18 cellular contexts compared by ENCODE assay signal in the genomic region with DNA sequence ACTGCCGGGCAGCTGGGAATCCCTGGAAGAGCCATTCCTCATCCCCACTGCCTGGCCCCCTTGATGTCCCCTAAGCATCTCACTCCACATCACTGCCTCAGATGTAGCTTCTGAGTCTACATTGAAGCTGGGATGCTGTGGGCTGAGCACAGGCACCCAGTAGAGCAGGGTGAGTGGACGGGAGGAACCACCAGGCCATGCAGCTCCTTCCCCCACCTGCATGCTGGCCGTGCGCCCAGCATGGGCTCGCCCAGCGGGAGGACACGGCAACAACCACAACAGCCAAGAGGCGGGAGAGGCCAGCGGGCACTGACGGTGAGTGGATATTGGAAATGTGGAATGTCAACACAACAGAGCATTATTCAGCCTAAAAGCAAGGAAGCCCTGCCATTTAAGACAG.
DNase-seq lines count a peak whose midpoint lies in the region; TF ChIP-seq lines count a peak whose summit lies in the region.
"Had no signal": no experiment of that assay in that cellular context is flagged by ENCODE, and none has a peak within 500 bp of the region (broad histone marks: within the 10 kb centered on the region; RNA-seq: fewer than 3 reads in every experiment).

No MANE protein-coding gene starts in this region.

- H3K9me3 ChIP-seq in spleen, result no peaks in the 10 kb centered on the region
- H3K9me3 ChIP-seq: adrenal gland, esophagus squamous epithelium had no signal

- DNase-seq in NCI-H1105 treated with DMSO at 0.1 percent for 48 hours (lab: John Stamatoyannopoulos, UW), result peak; percentile 3
- DNase-seq in NCI-H1105 (lab: John Stamatoyannopoulos, UW), result no peak
- peak; percentile 54 for DNase-seq in NCI-H1092 (lab: John Stamatoyannopoulos, UW)
- peak; percentile 32 for DNase-seq in epithelial cell of proximal tubule (ENCODE audit: low read depth)
- DNase-seq in spleen, result peak; percentile 55
- no peak for DNase-seq in iPS-NIHi7 (ENCODE audit: extremely low spot score)
- no peak for DNase-seq in activated CD4-positive, alpha-beta T cell treated with anti-CD3 and anti-CD28 coated beads for 4 hours
- no peak for DNase-seq in OCI-M1 (lab: John Stamatoyannopoulos, UW)
- DNase-seq: activated CD4-positive, alpha-beta T cell treated with anti-CD3 and anti-CD28 coated beads for 1 hour; activated effector memory CD4-positive, alpha-beta T cell treated with Interleukin-2 at 50 U/mL for 16 hours; adrenal gland; C1 segment of cervical spinal cord; caudate nucleus; DMS 273 treated with DMSO at 0.1 percent for 48 hours; esophagus squamous epithelium; naive thymus-derived CD8-positive, alpha-beta T cell; NCI-H2107; NCI-H526 had no signal

- TF ChIP-seq CTCF in epithelial cell of proximal tubule (conservative IDR thresholded peaks at IDR 0.05; ENCODE audit: low read depth, low read length) (no peak), spleen (IDR thresholded peaks at IDR 0.05 in 8 of 11, conservative IDR thresholded peaks at IDR 0.05 in 3 of 11) (no peak)

- H3K4me3 ChIP-seq in epithelial cell of proximal tubule (ENCODE audit: low read depth, low read length) (no peak overlapping the region), spleen (no peak overlapping the region)
- H3K4me3 ChIP-seq: adrenal gland, esophagus squamous epithelium had no signal

- intact Hi-C loops in spleen (cut with DNase I; ENCODE audit: low total_unique reads), result no loop called here

- WGBS in spleen, 5 donors, result 85 to 91% (median 88%) methylated on average over 9 to 10 of the region's 10 CpGs

- H3K27me3 ChIP-seq in spleen (replicated peaks in 1 of 7), result no peaks in the 10 kb centered on the region
- H3K27me3 ChIP-seq: adrenal gland had no signal

- TF ChIP-seq POLR2A in spleen (IDR thresholded peaks at IDR 0.05), result no peak

- H3K27ac ChIP-seq in spleen, result no peak overlapping the region
- H3K27ac ChIP-seq: adrenal gland, esophagus squamous epithelium had no signal

- H3K4me1 ChIP-seq in spleen, result no peaks in the 10 kb centered on the region

- H3K36me3 ChIP-seq in spleen, result no peaks in the 10 kb centered on the region
- H3K36me3 ChIP-seq: adrenal gland, esophagus squamous epithelium had no signal

Comparison
In these comparisons a context has a peak if more than half of its experiments do, and no peak if none do; other contexts are left out.
1. DNase-seq: peak in NCI-H1105 treated with DMSO at 0.1 percent for 48 hours (single experiment), NCI-H1092 (single experiment), epithelial cell of proximal tubule (single experiment) and spleen (single experiment); none in NCI-H1105 (single experiment), iPS-NIHi7 (single experiment), activated CD4-positive, alpha-beta T cell treated with anti-CD3 and anti-CD28 coated beads for 4 hours (0 of 2) and OCI-M1 (single experiment).